8 cellular contexts compared by ENCODE assay signal in genomic region chr20:50113420-50114224, GRCh38. TPM values are rescaled to one million over a fixed set of nuclear protein-coding genes. Genes with fewer than 3 reads are reported as not detected.
DNase-seq lines count a peak whose midpoint lies in the region; TF ChIP-seq lines count a peak whose summit lies in the region.

No MANE protein-coding gene starts in this region.

- H3K27ac Mint-ChIP-seq in progenitor cell of endocrine pancreas, result peak overlapping the region; percentile 99

- H3K4me1 Mint-ChIP-seq in progenitor cell of endocrine pancreas (ENCODE audit: low read depth), result peaks cover 55% of the 10 kb centered on the region

- H3K36me3 Mint-ChIP-seq in progenitor cell of endocrine pancreas (ENCODE audit: insufficient read depth), result no peaks in the 10 kb centered on the region

- peak overlapping the region; percentile 93 for H3K4me3 Mint-ChIP-seq in progenitor cell of endocrine pancreas (ENCODE audit: low read depth)

- peak overlapping the region; percentile 86 for H3K4me3 ChIP-seq in GM12864 (ENCODE audit: low read depth, low read length)

- DNase-seq in GM12864 (ENCODE audit: low read depth) (no peak), RKO (ENCODE audit: low spot score) (peak; percentile 55), erythroblast (lab: John Stamatoyannopoulos, UW) (peak in 1 of 2 experiments; percentile 34), progenitor cell of endocrine pancreas (ENCODE audit: low spot score, unreplicated experiment) (no peak), HK-2 (ENCODE audit: unreplicated experiment) (no peak), SKM-1 (lab: John Stamatoyannopoulos, UW; ENCODE audit: unreplicated experiment) (no peak), posterior vena cava (ENCODE audit: low spot score) (no peak), dedifferentiated amniotic fluid mesenchymal stem cell (ENCODE audit: extremely low spot score) (no peak)

- no peak for TF ChIP-seq CTCF in GM12864 (IDR thresholded peaks at IDR 0.05; ENCODE audit: low read depth, low read length, missing control alignments)
- no peak for TF ChIP-seq CTCF in progenitor cell of endocrine pancreas (IDR thresholded peaks at IDR 0.05; ENCODE audit: unreplicated experiment)

- no peaks in the 10 kb centered on the region for H3K9me3 Mint-ChIP-seq in progenitor cell of endocrine pancreas (ENCODE audit: low read depth)

- H3K27me3 Mint-ChIP-seq in progenitor cell of endocrine pancreas, result no peaks in the 10 kb centered on the region

- peak; percentile 57 for TF ChIP-seq POLR2A in erythroblast (IDR thresholded peaks at IDR 0.05; ENCODE audit: low read length)

- intact Hi-C loops in posterior vena cava (cut with DNase I), result no loop called here

RNA-seq across cellular contexts. Expression of gene UBE2V1, which starts 0.7 kb away (rescaled TPM):
- total RNA-seq in progenitor cell of endocrine pancreas, result 150 and 157 TPM in 2 replicates
- 10 to 100 TPM; 77.0 to 89.4 TPM for total RNA-seq in posterior vena cava

RNA-seq across cellular contexts. Expression of gene PEDS1, which starts 39.9 kb away (rescaled TPM):
- total RNA-seq in progenitor cell of endocrine pancreas (26.0 and 31.0 TPM in 2 replicates), posterior vena cava (10 to 100 TPM; 31.5 to 35.5 TPM)
